Comparison of ENCODE assay signal across 8 cellular contexts in the genomic region with DNA sequence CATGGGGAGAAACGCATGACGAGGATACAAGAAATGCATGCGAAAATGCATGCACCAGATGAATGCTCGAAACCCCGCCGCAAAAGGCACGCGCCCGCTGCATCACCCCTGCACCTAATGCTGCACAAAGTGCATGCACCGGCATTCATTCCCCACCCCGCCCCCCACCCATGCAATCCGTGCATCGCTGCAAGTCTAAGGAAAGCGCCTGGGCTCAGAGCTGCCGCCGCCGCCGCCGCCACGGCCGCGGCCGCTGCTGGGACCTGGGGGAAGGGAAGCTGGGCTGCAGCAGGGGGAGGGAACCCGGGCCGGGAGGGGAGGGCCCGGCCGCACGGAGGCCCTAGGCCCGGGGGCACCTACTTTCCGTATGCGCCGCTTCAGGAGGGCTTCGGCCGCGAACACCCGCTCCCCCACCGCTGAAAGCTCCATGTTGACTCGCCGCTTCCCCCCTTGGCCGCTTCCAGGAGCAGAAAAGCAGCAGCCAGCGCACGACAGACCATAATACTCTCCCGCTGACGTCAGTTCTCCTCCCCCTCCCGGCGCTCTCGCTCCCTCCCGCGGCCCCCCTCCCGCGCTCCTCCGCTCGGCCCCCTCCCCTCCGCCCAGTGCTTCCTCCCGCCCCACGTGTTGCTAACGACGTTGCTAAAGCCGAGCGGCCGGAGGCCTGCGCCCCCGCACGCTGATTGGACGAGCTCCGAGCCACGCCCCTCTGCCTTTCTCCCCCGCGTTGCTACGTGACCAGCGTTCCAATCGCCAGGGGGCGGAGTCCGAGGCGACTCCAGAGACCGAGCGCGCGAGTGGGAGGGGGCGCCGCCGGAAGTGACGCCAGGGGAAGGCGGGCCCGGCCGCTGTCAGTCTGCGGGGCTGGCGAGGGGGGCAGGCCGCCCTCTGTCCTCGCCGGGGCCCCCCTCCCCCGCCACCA. TPM values are rescaled to one million over a fixed set of nuclear protein-coding genes. Genes with fewer than 3 reads are reported as not detected.
A peak's percentile ranks its signal among the peaks of the same experiment; 100 is the strongest.
DNase-seq lines count a peak whose midpoint lies in the region; ATAC-seq, FAIRE-seq and TF ChIP-seq lines count a peak whose summit lies in the region.

A gene (minus strand): TSS at position 508 of the 922 bp plus-strand sequence. CDS start 79 bp downstream, at position 429.

- H3K9me3 ChIP-seq in kidney (ENCODE audit: control insufficient read depth in 1 of 2, low read length in 2 of 2) = no peaks in the 10 kb centered on the region

- FAIRE-seq in kidney (lab: Jason Lieb, UNC) = peak; percentile 76

- intact Hi-C loops in kidney (cut with DNase I) = no loop called here

- H3K36me3 ChIP-seq in kidney (ENCODE audit: control insufficient read depth in 1 of 2, insufficient read depth in 2 of 2, low read length in 2 of 2) = peaks cover 0 to 2% of the 10 kb centered on the region in 2 donors

- peak; percentile 99 for DNase-seq in AG10803 (ENCODE audit: low read depth)
- peak; percentile 99 for DNase-seq in NCI-H446 treated with DMSO at 0.1 percent for 48 hours (lab: John Stamatoyannopoulos, UW)
- peak; percentile 98 for DNase-seq in activated CD4-positive, CD25-positive, alpha-beta regulatory T cell treated with anti-CD3 and anti-CD28 coated beads, Interleukin-2, amount 50 U/mL, for 72 hours
- peak; percentile 99 for DNase-seq in cerebellum (ENCODE audit: low spot score)
- DNase-seq in kidney = peak; percentile 100
- DNase-seq in stimulated activated CD4-positive, alpha-beta T cell treated with anti-CD3 and anti-CD28 coated beads, Interleukin-15, amount 100 ng/mL, for 1 hour (ENCODE audit: low read depth in 1 of 2, low spot score in 1 of 2) = peak; percentile 97

- H3K4me3 ChIP-seq in AG10803 (ENCODE audit: low read length) (peak within 1 kb of the TSS; percentile 82), kidney (ENCODE audit: low read length in 2 of 2) (peak within 1 kb of the TSS; percentile 79 to 80)

- H3K9ac ChIP-seq in kidney (ENCODE audit: low read length in 2 of 2) = peak within 1 kb of the TSS in 1 of 2 donors; percentile 58

- peak within 1 kb of the TSS; percentile 71 to 77 for H3K27ac ChIP-seq in kidney (ENCODE audit: low read depth in 2 of 2, low read length in 2 of 2)

- H3K4me1 ChIP-seq in kidney (ENCODE audit: control insufficient read depth in 1 of 2, insufficient read depth in 1 of 2, low read depth in 1 of 2, low read length in 2 of 2) = peaks cover 7 to 19% of the 10 kb centered on the region in 2 donors

- TF ChIP-seq CTCF in AG10803 (conservative IDR thresholded peaks at IDR 0.05; ENCODE audit: low read length) (no peak), kidney (IDR thresholded peaks at IDR 0.05; ENCODE audit: borderline replicate concordance, extremely low read depth, insufficient read depth) (no peak)

- ATAC-seq in GM19043 (IDR thresholded peaks at IDR 0.05; ENCODE audit: low read depth, unreplicated experiment) = peak; percentile 85
- peak; percentile 92 for ATAC-seq in HG03354 (IDR thresholded peaks at IDR 0.05; ENCODE audit: poor library complexity, severe bottlenecking, unreplicated experiment)

RNA-seq across cellular contexts. Expression of the gene that starts here (rescaled TPM):
- total RNA-seq in cerebellum (7.4 TPM), kidney (6.2 TPM)
- 3.5 TPM for polyA plus RNA-seq in kidney (ENCODE audit: insufficient read depth, low read depth, low replicate concordance)

Comparison
In these comparisons a context has a peak if more than half of its experiments do, and no peak if none do; other contexts are left out.
1. Peak in every context shown above with its lines: DNase-seq, ATAC-seq, H3K4me3 ChIP-seq and H3K27ac ChIP-seq.